7 cellular contexts compared by ENCODE assay signal in genomic region chr17:82696916-82697807, GRCh38. TPM values are rescaled to one million over a fixed set of nuclear protein-coding genes. Genes with fewer than 3 reads are reported as not detected.
DNase-seq lines count a peak whose midpoint lies in the region; ATAC-seq and TF ChIP-seq lines count a peak whose summit lies in the region.
"Had no signal": no experiment of that assay in that cellular context is flagged by ENCODE, and none has a peak within 500 bp of the region (broad histone marks: within the 10 kb centered on the region; RNA-seq: fewer than 3 reads in every experiment).

No MANE protein-coding gene starts in this region.

- no peak overlapping the region for H3K27ac Mint-ChIP-seq in CD4-positive, alpha-beta memory T cell
- no peak overlapping the region for H3K27ac Mint-ChIP-seq in activated T-cell treated with anti-CD3 and anti-CD28 coated beads, Interleukin-2, amount 50 U/mL, for 24 hours

- H3K9me3 Mint-ChIP-seq in CD4-positive, alpha-beta memory T cell: peaks cover 0 to 18% (median 10%) of the 10 kb centered on the region in 8 donors
- H3K9me3 Mint-ChIP-seq in activated T-cell treated with anti-CD3 and anti-CD28 coated beads, Interleukin-2, amount 50 U/mL, for 24 hours: peaks cover 14% of the 10 kb centered on the region

- H3K36me3 ChIP-seq in CD4-positive, alpha-beta memory T cell (ENCODE audit: insufficient read depth, low read length): no peaks in the 10 kb centered on the region
- H3K36me3 ChIP-seq in lower lobe of right lung: no peaks in the 10 kb centered on the region

- peaks cover 2 to 11% of the 10 kb centered on the region in 2 donors for H3K36me3 Mint-ChIP-seq in CD4-positive, alpha-beta memory T cell
- H3K36me3 Mint-ChIP-seq in activated T-cell treated with anti-CD3 and anti-CD28 coated beads, Interleukin-2, amount 50 U/mL, for 24 hours (ENCODE audit: low read depth): peaks cover 7% of the 10 kb centered on the region

- ATAC-seq in lower lobe of right lung (peak in 1 of 2 donors; percentile 3), HG03108 (IDR thresholded peaks at IDR 0.05; ENCODE audit: unreplicated experiment) (no peak)

- H3K4me1 Mint-ChIP-seq in CD4-positive, alpha-beta memory T cell: peaks cover 4 to 15% (median 10%) of the 10 kb centered on the region in 4 donors
- peaks cover 22% of the 10 kb centered on the region for H3K4me1 Mint-ChIP-seq in activated T-cell treated with anti-CD3 and anti-CD28 coated beads, Interleukin-2, amount 50 U/mL, for 24 hours (ENCODE audit: low read depth)

- DNase-seq in CD4-positive, alpha-beta memory T cell: peak in 2 of 5 donors; percentile 14 to 15
- no peak for DNase-seq in activated T-cell treated with anti-CD3 and anti-CD28 coated beads, Interleukin-2, amount 50 U/mL, for 24 hours
- DNase-seq in lower lobe of right lung (no peak), GM19240 (ENCODE audit: insufficient read length, low spot score) (no peak), NCI-H1694 (lab: John Stamatoyannopoulos, UW) (no peak)

- POLR2A ChIA-PET in CD4-positive, alpha-beta memory T cell (lab: Charles Lee; ENCODE audit: partially characterized antibody): interaction anchor here (1.2 to 1.6 kb wide), 2 partner anchors 19 to 47 kb away, joined by 3 to 4 read pairs; partner anchors contain the start of gene FN3KRP

- H3K27me3 ChIP-seq in CD4-positive, alpha-beta memory T cell (ENCODE audit: insufficient read depth, low read length): no peaks in the 10 kb centered on the region
- H3K27me3 ChIP-seq in lower lobe of right lung (ENCODE audit: low read depth): no peaks in the 10 kb centered on the region

- no peak for TF ChIP-seq CTCF in lower lobe of right lung (IDR thresholded peaks at IDR 0.05)

- H3K4me3 Mint-ChIP-seq in CD4-positive, alpha-beta memory T cell: peak overlapping the region; percentile 46 to 75 (median 56)
- peak overlapping the region; percentile 61 for H3K4me3 Mint-ChIP-seq in activated T-cell treated with anti-CD3 and anti-CD28 coated beads, Interleukin-2, amount 50 U/mL, for 24 hours

- H3K4me3 ChIP-seq in CD4-positive, alpha-beta memory T cell (ENCODE audit: low read length in 2 of 2): peak overlapping the region in 1 of 2 donors; percentile 32
- peak overlapping the region; percentile 70 for H3K4me3 ChIP-seq in lower lobe of right lung

- no peaks in the 10 kb centered on the region for H3K27me3 Mint-ChIP-seq in CD4-positive, alpha-beta memory T cell
- peaks cover 12% of the 10 kb centered on the region for H3K27me3 Mint-ChIP-seq in activated T-cell treated with anti-CD3 and anti-CD28 coated beads, Interleukin-2, amount 50 U/mL, for 24 hours

- H3K4me1 ChIP-seq in CD4-positive, alpha-beta memory T cell (ENCODE audit: insufficient read depth, low read length): peaks cover 13% of the 10 kb centered on the region
- H3K4me1 ChIP-seq in lower lobe of right lung: peaks cover 17% of the 10 kb centered on the region

- peak overlapping the region; percentile 6 for H3K27ac ChIP-seq in CD4-positive, alpha-beta memory T cell (ENCODE audit: low read depth, low read length)
- no peak overlapping the region for H3K27ac ChIP-seq in lower lobe of right lung
- H3K27ac ChIP-seq: HL-60 had no signal

- intact Hi-C loops in CD4-positive, alpha-beta memory T cell (cut with micrococcal nuclease): no loop called here
- intact Hi-C loops in lower lobe of right lung (cut with DNase I): no loop called here

- CTCF ChIA-PET in CD4-positive, alpha-beta memory T cell (lab: Charles Lee; ENCODE audit: partially characterized antibody): no interaction called here

- peaks cover 0 to 6% of the 10 kb centered on the region in 2 donors for H3K9me3 ChIP-seq in CD4-positive, alpha-beta memory T cell (ENCODE audit: control insufficient read depth in 1 of 2, low read length in 2 of 2)
- H3K9me3 ChIP-seq in lower lobe of right lung: peaks cover 8% of the 10 kb centered on the region

RNA-seq across cellular contexts. Expression of gene RAB40B, which starts 1.3 kb away (rescaled TPM):
- total RNA-seq in CD4-positive, alpha-beta memory T cell: 1 to 10 TPM; 5.1 to 5.8 TPM
- polyA plus RNA-seq in CD4-positive, alpha-beta memory T cell: 1 to 10 TPM; 2.6 to 4.0 TPM
- 10.2 TPM for total RNA-seq in lower lobe of right lung

RNA-seq across cellular contexts. Expression of gene FN3KRP, which starts 19.3 kb away (rescaled TPM):
- 10 to 100 TPM; 36.6 to 37.6 TPM for total RNA-seq in CD4-positive, alpha-beta memory T cell
- polyA plus RNA-seq in CD4-positive, alpha-beta memory T cell: 10 to 100 TPM; 24.6 to 65.2 TPM
- 28.1 TPM for total RNA-seq in lower lobe of right lung

RNA-seq across cellular contexts. Expression of gene FN3K, which starts 38.3 kb away (rescaled TPM):
- total RNA-seq in CD4-positive, alpha-beta memory T cell: 1 to 10 TPM; 5.3 to 8.1 TPM
- polyA plus RNA-seq in CD4-positive, alpha-beta memory T cell: under 1 TPM; 0.26 to 0.77 TPM
- 27.9 TPM for total RNA-seq in lower lobe of right lung

RNA-seq across cellular contexts. Expression of gene WDR45B, which starts 48.9 kb away (rescaled TPM):
- 10 to 100 TPM; 66.3 to 66.7 TPM for total RNA-seq in CD4-positive, alpha-beta memory T cell
- 10 to 100 TPM; 35.1 to 48.4 TPM for polyA plus RNA-seq in CD4-positive, alpha-beta memory T cell
- total RNA-seq in lower lobe of right lung: 66.1 TPM

RNA-seq across cellular contexts. Expression of gene TBCD, which starts 54.7 kb away (rescaled TPM):
- 100 to 1,000 TPM; 257 to 263 TPM for total RNA-seq in CD4-positive, alpha-beta memory T cell
- polyA plus RNA-seq in CD4-positive, alpha-beta memory T cell: 100 to 1,000 TPM; 102 to 126 TPM
- total RNA-seq in lower lobe of right lung: 84.8 TPM
